Comparison of ENCODE assay signal across 8 cellular contexts in genomic region chr12:14952295-14952995, GRCh38. TPM values are rescaled to one million over a fixed set of nuclear protein-coding genes. Genes with fewer than 3 reads are reported as not detected.
A peak's percentile ranks its signal among the peaks of the same experiment; 100 is the strongest.
DNase-seq lines count a peak whose midpoint lies in the region; ATAC-seq and TF ChIP-seq lines count a peak whose summit lies in the region.

No MANE protein-coding gene starts in this region.

- H2BK5ac ChIP-seq in mesendoderm (ENCODE audit: low read length): no peak overlapping the region

- no TSS peak for BruUV-seq in OCI-LY7 (replicated peaks; lab: Mats Ljungman, UMichigan)

- DNase-seq in AG10803 (ENCODE audit: low read depth): peak; percentile 93
- peak; percentile 77 for DNase-seq in OCI-LY7 (ENCODE audit: low spot score)
- DNase-seq in choroid plexus epithelial cell (ENCODE audit: low read depth): peak; percentile 98
- DNase-seq in mesendoderm: peak; percentile 27
- no peak for DNase-seq in dorsolateral prefrontal cortex
- DNase-seq in T-helper 9 cell: no peak

- H3K9me2 ChIP-seq in OCI-LY7 (ENCODE audit: insufficient read depth, low read length): no peaks in the 10 kb centered on the region

- no peak overlapping the region for H3K23ac ChIP-seq in mesendoderm (ENCODE audit: low read length)

- no peak overlapping the region for H2BK15ac ChIP-seq in mesendoderm (replicated peaks; ENCODE audit: low read depth)

- H2AFZ ChIP-seq in OCI-LY7 (ENCODE audit: low read length): no peak overlapping the region

- H3K4me1 ChIP-seq in OCI-LY7 (ENCODE audit: insufficient read depth, low read length, poor library complexity, severe bottlenecking) (peaks cover 99% of the 10 kb centered on the region), mesendoderm (ENCODE audit: control insufficient read depth, low read depth, low read length) (no peaks in the 10 kb centered on the region)

- no peak overlapping the region for H3K4ac ChIP-seq in mesendoderm (ENCODE audit: low read depth, low read length)

- POLR2A ChIA-PET in OCI-LY7 (lab: Charles Lee): interaction anchor here (0.6 to 1.2 kb wide), 4 partner anchors 9 to 666 kb away, joined by 3 to 7 read pairs (median 3); partner anchors contain the start of gene ARHGDIB

- no peak overlapping the region for H3K56ac ChIP-seq in mesendoderm (ENCODE audit: low read length)

- H3K9me3 ChIP-seq in OCI-LY7 (ENCODE audit: low read length): no peaks in the 10 kb centered on the region

- H3K27ac ChIP-seq in OCI-LY7 (ENCODE audit: low read depth, low read length, poor library complexity, severe bottlenecking) (peak overlapping the region; percentile 97), mesendoderm (ENCODE audit: low read depth, low read length) (no peak overlapping the region), dorsolateral prefrontal cortex (peak overlapping the region in 23 of 59 donors; percentile 2 to 74 (median 52))

- H3K9ac ChIP-seq in mesendoderm (ENCODE audit: low read length): no peak overlapping the region

- no peaks in the 10 kb centered on the region for H3K79me1 ChIP-seq in mesendoderm (ENCODE audit: low read length)

- no CpG with 5 or more reads among the region's 8 CpGs for WGBS in mesendoderm (ENCODE audit: extremely low coverage, insufficient coverage, low lambda C conversion rate)

- no peak overlapping the region for H2BK120ac ChIP-seq in mesendoderm (ENCODE audit: low read depth, low read length)

- no peak overlapping the region for H4K8ac ChIP-seq in mesendoderm (ENCODE audit: low read depth, low read length)

- H3K27me3 ChIP-seq in mesendoderm (ENCODE audit: insufficient read depth, low read length, poor library complexity) (no peaks in the 10 kb centered on the region), dorsolateral prefrontal cortex (no peaks in the 10 kb centered on the region)

- peaks cover 42% of the 10 kb centered on the region for H4K20me1 ChIP-seq in OCI-LY7 (ENCODE audit: insufficient read depth, low read length)

- intact Hi-C loops in OCI-LY7 (cut with micrococcal nuclease; ENCODE audit: unreplicated experiment): loop anchor here (10.0 kb wide), 3 partner anchors 548 to 932 kb away; partner anchors contain the start of gene STRAP
- intact Hi-C loops in dorsolateral prefrontal cortex (cut with DNase I): no loop called here

- H3K18ac ChIP-seq in mesendoderm (ENCODE audit: low read length): no peak overlapping the region

- H3K79me2 ChIP-seq in OCI-LY7 (ENCODE audit: insufficient read depth, low read depth, low read length) (peaks cover 98% of the 10 kb centered on the region), mesendoderm (ENCODE audit: control insufficient read depth, insufficient read depth, low read length) (no peaks in the 10 kb centered on the region)

- H4K5ac ChIP-seq in mesendoderm (ENCODE audit: low read length): no peak overlapping the region

- CTCF ChIA-PET in OCI-LY7 (lab: Charles Lee; ENCODE audit: unreplicated experiment): no interaction called here

- peak; percentile 71 for ATAC-seq in GM18517 (IDR thresholded peaks at IDR 0.05; ENCODE audit: unreplicated experiment)
- peak; percentile 48 for ATAC-seq in HG03025 (IDR thresholded peaks at IDR 0.05; ENCODE audit: low FRiP score, unreplicated experiment)

- no peak overlapping the region for H3K4me3 ChIP-seq in AG10803 (ENCODE audit: low read length)
- H3K4me3 ChIP-seq in OCI-LY7 (ENCODE audit: low read depth, low read length, poor library complexity, severe bottlenecking): peak overlapping the region; percentile 72
- H3K4me3 ChIP-seq in choroid plexus epithelial cell (ENCODE audit: low read depth, low read length): no peak overlapping the region
- no peak overlapping the region for H3K4me3 ChIP-seq in mesendoderm (ENCODE audit: low read length)
- no peak overlapping the region for H3K4me3 ChIP-seq in dorsolateral prefrontal cortex

- peaks cover 86% of the 10 kb centered on the region for H3K36me3 ChIP-seq in OCI-LY7 (ENCODE audit: insufficient read depth, low read length)
- H3K36me3 ChIP-seq in mesendoderm (ENCODE audit: control insufficient read depth, insufficient read depth, low read length): no peaks in the 10 kb centered on the region

- TF ChIP-seq CTCF in AG10803 (conservative IDR thresholded peaks at IDR 0.05; ENCODE audit: low read length) (no peak), OCI-LY7 (conservative IDR thresholded peaks at IDR 0.05; ENCODE audit: low read length) (no peak), choroid plexus epithelial cell (conservative IDR thresholded peaks at IDR 0.05; ENCODE audit: low read depth, low read length) (no peak), dorsolateral prefrontal cortex (IDR thresholded peaks at IDR 0.05 in 54 of 56, conservative IDR thresholded peaks at IDR 0.05 in 2 of 56; ENCODE audit: low read depth in 1 of 56, partially characterized antibody in 56 of 56) (no peak)

- H2AK5ac ChIP-seq in mesendoderm (ENCODE audit: low read length): no peak overlapping the region

- H3K4me2 ChIP-seq in OCI-LY7 (ENCODE audit: low read length) (peak overlapping the region; percentile 94), mesendoderm (ENCODE audit: low read length) (no peak overlapping the region)

RNA-seq across cellular contexts. Expression of gene ARHGDIB, which starts 9.0 kb away (rescaled TPM):
- 569 and 729 TPM in 2 replicates for total RNA-seq in OCI-LY7 (2014; rRNA removed; shearing (Covaris generic))
- total RNA-seq in OCI-LY7 (2022): 737 and 762 TPM in 2 replicates
- 9.5 TPM for polyA plus RNA-seq in mesendoderm (2013, experiment 1 of 2)
- 9.5 TPM for polyA plus RNA-seq in mesendoderm (2013, experiment 2 of 2)
- total RNA-seq in dorsolateral prefrontal cortex: 10 to 100 TPM in 119 of 120 experiments, 1 to 10 TPM in 1; 7.4 to 82.4 (median 22.5) TPM

RNA-seq across cellular contexts. Expression of gene ERP27, which starts 14.1 kb away (rescaled TPM):
- 1.8 and 1.9 TPM in 2 replicates for total RNA-seq in OCI-LY7 (2014; rRNA removed; shearing (Covaris generic))
- 1.7 and 3.3 TPM in 2 replicates for total RNA-seq in OCI-LY7 (2022)
- 0.24 TPM for polyA plus RNA-seq in mesendoderm (2013, experiment 1 of 2)
- polyA plus RNA-seq in mesendoderm (2013, experiment 2 of 2): 0.14 TPM
- total RNA-seq in dorsolateral prefrontal cortex: under 1 TPM in 22 of 120 experiments, not detected in 98; 0.19 to 0.83 (median 0.38) TPM

RNA-seq across cellular contexts. Expression of gene PDE6H, which starts 20.4 kb away (rescaled TPM):
- total RNA-seq in OCI-LY7 (2014; rRNA removed; shearing (Covaris generic)): not detected in 2 replicates
- total RNA-seq in OCI-LY7 (2022) (not detected in 2 replicates), dorsolateral prefrontal cortex (1 to 10 TPM in 47 of 120 experiments, under 1 TPM in 33, not detected in 40; 0.43 to 2.7 (median 1.2) TPM)
- not detected for polyA plus RNA-seq in mesendoderm (2013, experiment 1 of 2)
- not detected for polyA plus RNA-seq in mesendoderm (2013, experiment 2 of 2)

Comparison
In these comparisons a context has a peak if more than half of its experiments do, and no peak if none do; other contexts are left out.
1. DNase-seq: peak in AG10803 (single experiment), OCI-LY7 (single experiment), choroid plexus epithelial cell (single experiment) and mesendoderm (single experiment); none in dorsolateral prefrontal cortex (0 of 10) and T-helper 9 cell (single experiment).
2. RNA of gene ARHGDIB, which starts 9.0 kb away (total RNA-seq): 569 to 762 TPM in OCI-LY7; 7.4 to 82.4 TPM in dorsolateral prefrontal cortex; every median in the first group is over 4 times any median in the second.